ENCODE assay signal across 21 cellular contexts in genomic region chr10:102463983-102464382, GRCh38. TPM values are rescaled to one million over a fixed set of nuclear protein-coding genes. Genes with fewer than 3 reads are reported as not detected.
DNase-seq lines count a peak whose midpoint lies in the region; ATAC-seq and TF ChIP-seq lines count a peak whose summit lies in the region.
"Had no signal": no experiment of that assay in that cellular context is flagged by ENCODE, and none has a peak within 500 bp of the region (broad histone marks: within the 10 kb centered on the region; RNA-seq: fewer than 3 reads in every experiment).

No MANE protein-coding gene starts in this region.

- intact Hi-C loops in OCI-LY7 (cut with micrococcal nuclease; ENCODE audit: unreplicated experiment) = loop anchor here (5.0 kb wide), 1 partner anchor 67 kb away; the partner anchor contains the start of gene NFKB2
- intact Hi-C loops in CD8-positive, alpha-beta T cell (cut with DNase I, micrococcal nuclease) = loop anchor here (2.0 to 5.0 kb wide), 2 partner anchors 33 to 72 kb away; no protein-coding TSS in a partner anchor
- intact Hi-C loops in activated T-helper 2 cell treated with anti-CD3 and anti-CD28 coated beads, Interferon-gamma antibody, Interleukin-2, Interleukin-4, amounts not matched to agents 10 μg/mL and 5 μg/mL and 100 μg/mL, durations not matched to agents 14 hours and 24 hours and 36 hours (cut with micrococcal nuclease) = loop anchor here (5.0 kb wide), 1 partner anchor 42 kb away; the partner anchor contains the start of gene FBXL15
- intact Hi-C loops in left ventricle myocardium inferior (cut with micrococcal nuclease) = no loop called here

- H3K4me1 ChIP-seq in ES-I3 (ENCODE audit: insufficient read depth, low read length) (peaks cover 24% of the 10 kb centered on the region), OCI-LY7 (ENCODE audit: insufficient read depth, low read length, poor library complexity, severe bottlenecking) (peaks cover 29% of the 10 kb centered on the region), endodermal cell (ENCODE audit: control insufficient read depth, insufficient read depth, low read length) (no peaks in the 10 kb centered on the region), left ventricle myocardium inferior (peaks cover 38% of the 10 kb centered on the region)
- H3K4me1 ChIP-seq in CD8-positive, alpha-beta T cell (ENCODE audit: insufficient read depth, low read length) = peaks cover 20% of the 10 kb centered on the region

- CTCF ChIA-PET in OCI-LY7 (lab: Charles Lee; ENCODE audit: unreplicated experiment) = interaction anchor here (1.5 kb wide), 1 partner anchor 15 kb away, joined by 4 read pairs; no protein-coding TSS in a partner anchor
- CTCF ChIA-PET in CD8-positive, alpha-beta T cell (lab: Charles Lee) = interaction anchor here (1.2 to 2.0 kb wide), 3 partner anchors 64 to 234 kb away, joined by 4 to 7 read pairs (median 4); no protein-coding TSS in a partner anchor

- H3K36me3 Mint-ChIP-seq in endodermal cell (ENCODE audit: low read depth) (no peaks in the 10 kb centered on the region), type B pancreatic cell (peaks cover 3% of the 10 kb centered on the region)
- peaks cover 12% of the 10 kb centered on the region for H3K36me3 Mint-ChIP-seq in CD8-positive, alpha-beta T cell
- no peaks in the 10 kb centered on the region for H3K36me3 Mint-ChIP-seq in activated T-helper 2 cell treated with anti-CD3 and anti-CD28 coated beads, Interferon-gamma antibody, Interleukin-2, Interleukin-4, amounts not matched to agents 10 μg/mL and 5 μg/mL and 100 μg/mL, durations not matched to agents 14 hours and 24 hours and 36 hours (ENCODE audit: low read depth)
- H3K36me3 Mint-ChIP-seq: T-cell had no signal

- peaks cover 24% of the 10 kb centered on the region for H3K27me3 ChIP-seq in endodermal cell (ENCODE audit: control insufficient read depth, insufficient read depth, low read length, poor library complexity, severe bottlenecking)
- H3K27me3 ChIP-seq in CD8-positive, alpha-beta T cell (ENCODE audit: insufficient read depth, low read length) = no peaks in the 10 kb centered on the region
- H3K27me3 ChIP-seq in left ventricle myocardium inferior (ENCODE audit: low read depth) = no peaks in the 10 kb centered on the region

- no peak for ATAC-seq in CD8-positive, alpha-beta T cell
- ATAC-seq: SK-N-SH treated with all-trans-retinoic acid at 6 μM for 48 hours, T-cell had no signal

- H3K9ac ChIP-seq in ES-I3 (ENCODE audit: low read depth, low read length) (peak overlapping the region; percentile 45; the same call in 1 of the 2 replicates), endodermal cell (ENCODE audit: extremely low read depth, low read length, poor library complexity, severe bottlenecking) (no peak overlapping the region)

- BruUV-seq in OCI-LY7 (replicated peaks; lab: Mats Ljungman, UMichigan) = TSS peak; percentile 47

- H3K9me3 ChIP-seq in ES-I3 (ENCODE audit: control insufficient read depth, insufficient read depth, low read length) (no peaks in the 10 kb centered on the region), OCI-LY7 (ENCODE audit: low read length) (no peaks in the 10 kb centered on the region), endodermal cell (ENCODE audit: control insufficient read depth, low read length) (no peaks in the 10 kb centered on the region), left ventricle myocardium inferior (replicated peaks) (no peaks in the 10 kb centered on the region)
- no peaks in the 10 kb centered on the region for H3K9me3 ChIP-seq in CD8-positive, alpha-beta T cell (ENCODE audit: low read length)

- no peak for DNase-seq in OCI-LY7 (ENCODE audit: low spot score)
- no peak for DNase-seq in endodermal cell
- DNase-seq in type B pancreatic cell (ENCODE audit: extremely low spot score, unreplicated experiment) = no peak
- no peak for DNase-seq in CD8-positive, alpha-beta T cell
- no peak for DNase-seq in activated T-helper 2 cell treated with anti-CD3 and anti-CD28 coated beads, Interferon-gamma antibody, Interleukin-2, Interleukin-4, amounts not matched to agents 10 μg/mL and 5 μg/mL and 100 μg/mL, durations not matched to agents 14 hours and 24 hours and 36 hours (ENCODE audit: low spot score)
- no peak for DNase-seq in left ventricle myocardium inferior
- DNase-seq: CD8-positive, alpha-beta memory T cell; GM23248; NCI-H187; NCI-H2227 treated with DMSO at 0.1 percent for 48 hours; NCI-H524; SIG-M5; T-cell had no signal

- H3K4me3 Mint-ChIP-seq in endodermal cell (no peak overlapping the region), type B pancreatic cell (peak overlapping the region; percentile 92)
- H3K4me3 Mint-ChIP-seq in CD8-positive, alpha-beta T cell = no peak overlapping the region
- no peak overlapping the region for H3K4me3 Mint-ChIP-seq in activated T-helper 2 cell treated with anti-CD3 and anti-CD28 coated beads, Interferon-gamma antibody, Interleukin-2, Interleukin-4, amounts not matched to agents 10 μg/mL and 5 μg/mL and 100 μg/mL, durations not matched to agents 14 hours and 24 hours and 36 hours (ENCODE audit: low read depth)
- H3K4me3 Mint-ChIP-seq: CD8-positive, alpha-beta memory T cell; T-cell had no signal

- H3K27me3 Mint-ChIP-seq in endodermal cell (ENCODE audit: insufficient read depth) (peaks cover 26% of the 10 kb centered on the region), type B pancreatic cell (peaks cover 2% of the 10 kb centered on the region)
- H3K27me3 Mint-ChIP-seq in CD8-positive, alpha-beta T cell (ENCODE audit: low read depth) = no peaks in the 10 kb centered on the region
- no peaks in the 10 kb centered on the region for H3K27me3 Mint-ChIP-seq in activated T-helper 2 cell treated with anti-CD3 and anti-CD28 coated beads, Interferon-gamma antibody, Interleukin-2, Interleukin-4, amounts not matched to agents 10 μg/mL and 5 μg/mL and 100 μg/mL, durations not matched to agents 14 hours and 24 hours and 36 hours (ENCODE audit: low read depth)
- H3K27me3 Mint-ChIP-seq: T-cell had no signal

- peak overlapping the region; percentile 78 for H3K4me3 ChIP-seq in OCI-LY7 (ENCODE audit: low read depth, low read length, poor library complexity, severe bottlenecking)
- H3K4me3 ChIP-seq in endodermal cell (ENCODE audit: low read length) = peak overlapping the region; percentile 41
- no peak overlapping the region for H3K4me3 ChIP-seq in CD8-positive, alpha-beta T cell (ENCODE audit: low read depth, low read length)
- H3K4me3 ChIP-seq in left ventricle myocardium inferior = no peak overlapping the region
- H3K4me3 ChIP-seq: PC-9 had no signal

- H3K9me3 Mint-ChIP-seq in endodermal cell (no peaks in the 10 kb centered on the region), type B pancreatic cell (no peaks in the 10 kb centered on the region)
- no peaks in the 10 kb centered on the region for H3K9me3 Mint-ChIP-seq in CD8-positive, alpha-beta T cell
- no peaks in the 10 kb centered on the region for H3K9me3 Mint-ChIP-seq in activated T-helper 2 cell treated with anti-CD3 and anti-CD28 coated beads, Interferon-gamma antibody, Interleukin-2, Interleukin-4, amounts not matched to agents 10 μg/mL and 5 μg/mL and 100 μg/mL, durations not matched to agents 14 hours and 24 hours and 36 hours
- H3K9me3 Mint-ChIP-seq: CD8-positive, alpha-beta memory T cell; T-cell had no signal

- H3K36me3 ChIP-seq in ES-I3 (ENCODE audit: insufficient read depth, low read length) (no peaks in the 10 kb centered on the region), OCI-LY7 (ENCODE audit: insufficient read depth, low read length) (peaks cover 5% of the 10 kb centered on the region; the same call in 1 of the 2 replicates), endodermal cell (ENCODE audit: control insufficient read depth, insufficient read depth, low read length) (no peaks in the 10 kb centered on the region), left ventricle myocardium inferior (no peaks in the 10 kb centered on the region)
- no peaks in the 10 kb centered on the region for H3K36me3 ChIP-seq in CD8-positive, alpha-beta T cell (ENCODE audit: insufficient read depth, low read length)

- H3K9me2 ChIP-seq in OCI-LY7 (ENCODE audit: insufficient read depth, low read length) = no peaks in the 10 kb centered on the region

- no peak overlapping the region for H2AFZ ChIP-seq in OCI-LY7 (ENCODE audit: low read length)
- H2AFZ ChIP-seq: PC-9 had no signal

- no peaks in the 10 kb centered on the region for H4K20me1 ChIP-seq in OCI-LY7 (ENCODE audit: insufficient read depth, low read length)

- H3K4me1 Mint-ChIP-seq in endodermal cell (peaks cover 36% of the 10 kb centered on the region), type B pancreatic cell (ENCODE audit: unreplicated experiment) (peaks cover 26% of the 10 kb centered on the region)
- peaks cover 35% of the 10 kb centered on the region for H3K4me1 Mint-ChIP-seq in CD8-positive, alpha-beta T cell (ENCODE audit: low read depth)
- H3K4me1 Mint-ChIP-seq in activated T-helper 2 cell treated with anti-CD3 and anti-CD28 coated beads, Interferon-gamma antibody, Interleukin-2, Interleukin-4, amounts not matched to agents 10 μg/mL and 5 μg/mL and 100 μg/mL, durations not matched to agents 14 hours and 24 hours and 36 hours (ENCODE audit: low read depth) = peaks cover 24% of the 10 kb centered on the region

- H3K27ac ChIP-seq in OCI-LY7 (ENCODE audit: low read depth, low read length, poor library complexity, severe bottlenecking) = peak overlapping the region; percentile 73
- H3K27ac ChIP-seq in endodermal cell (ENCODE audit: low read depth, low read length) = no peak overlapping the region
- no peak overlapping the region for H3K27ac ChIP-seq in CD8-positive, alpha-beta T cell (ENCODE audit: low read depth, low read length)
- H3K27ac ChIP-seq in left ventricle myocardium inferior (replicated peaks) = no peak overlapping the region
- H3K27ac ChIP-seq: GM23248, PC-9, RWPE1 had no signal

- TF ChIP-seq CTCF in OCI-LY7 (conservative IDR thresholded peaks at IDR 0.05; ENCODE audit: low read length) (no peak), endodermal cell (conservative IDR thresholded peaks at IDR 0.05) (no peak), type B pancreatic cell (conservative IDR thresholded peaks at IDR 0.05) (no peak), left ventricle myocardium inferior (IDR thresholded peaks at IDR 0.05; ENCODE audit: borderline replicate concordance) (no peak)
- no peak for TF ChIP-seq CTCF in CD8-positive, alpha-beta T cell (IDR thresholded peaks at IDR 0.05)

- WGBS in endodermal cell (ENCODE audit: insufficient coverage in 1 of 2, insufficient read length in 1 of 2), 2 experiments = 85 to 87% methylated on average over 4 to 10 of the region's 10 CpGs

- POLR2A ChIA-PET in OCI-LY7 (lab: Charles Lee) = interaction anchor here (0.6 to 4.6 kb wide), 4 partner anchors 13 to 252 kb away, joined by 4 to 49 read pairs (median 6); partner anchors contain the start of genes C10orf95 and CUEDC2
- POLR2A ChIA-PET in CD8-positive, alpha-beta T cell (lab: Charles Lee) = no interaction called here

- H3K79me2 ChIP-seq in OCI-LY7 (ENCODE audit: insufficient read depth, low read depth, low read length) = peaks cover 18% of the 10 kb centered on the region; the same call in 1 of the 2 replicates

- H3K27ac Mint-ChIP-seq in endodermal cell (no peak overlapping the region), type B pancreatic cell (peak overlapping the region; percentile 91)
- H3K27ac Mint-ChIP-seq in CD8-positive, alpha-beta T cell = no peak overlapping the region
- H3K27ac Mint-ChIP-seq in activated T-helper 2 cell treated with anti-CD3 and anti-CD28 coated beads, Interferon-gamma antibody, Interleukin-2, Interleukin-4, amounts not matched to agents 10 μg/mL and 5 μg/mL and 100 μg/mL, durations not matched to agents 14 hours and 24 hours and 36 hours = no peak overlapping the region
- H3K27ac Mint-ChIP-seq: CD8-positive, alpha-beta memory T cell; T-cell had no signal

- H3K4me2 ChIP-seq in OCI-LY7 (ENCODE audit: low read length) = peak overlapping the region; percentile 97
- H3K4me2 ChIP-seq: PC-9 had no signal

RNA-seq across cellular contexts. Expression of gene C10orf95, which starts 12.6 kb away (rescaled TPM):
- total RNA-seq in OCI-LY7 (2014; rRNA removed; shearing (Covaris generic)) = 0.67 and 3.3 TPM in 2 replicates
- total RNA-seq in OCI-LY7 (2022) (0.50 and 0.67 TPM in 2 replicates), endodermal cell (under 1 TPM; 0.35 to 0.93 TPM), type B pancreatic cell (ENCODE audit: low replicate concordance) (0.75 and 2.3 TPM in 2 replicates), left ventricle myocardium inferior (not detected)
- polyA plus RNA-seq in endodermal cell (2013, experiment 1 of 2) = not detected
- 0.25 TPM for polyA plus RNA-seq in endodermal cell (2013, experiment 2 of 2)
- total RNA-seq in CD8-positive, alpha-beta T cell = under 1 TPM; 0.31 to 0.35 TPM
- total RNA-seq in activated T-helper 2 cell treated with anti-CD3 and anti-CD28 coated beads, Interferon-gamma antibody, Interleukin-2, Interleukin-4, amounts not matched to agents 10 μg/mL and 5 μg/mL and 100 μg/mL, durations not matched to agents 14 hours and 24 hours and 36 hours = 0.32 TPM in 1 of 2 replicates, not detected in the other
- total RNA-seq: G401, GM23248, M059J had no signal
- polyA plus RNA-seq: AG04450, BJ, GM23248 had no signal

RNA-seq across cellular contexts. Expression of gene CUEDC2, which starts 31.6 kb away (rescaled TPM):
- 48.9 and 61.0 TPM in 2 replicates for total RNA-seq in OCI-LY7 (2014; rRNA removed; shearing (Covaris generic))
- total RNA-seq in OCI-LY7 (2022) (71.6 and 73.3 TPM in 2 replicates), endodermal cell (10 to 100 TPM; 51.7 to 82.9 TPM), type B pancreatic cell (ENCODE audit: low replicate concordance) (44.5 and 86.1 TPM in 2 replicates), left ventricle myocardium inferior (72.3 TPM)
- polyA plus RNA-seq in endodermal cell (2013, experiment 1 of 2) = 103 TPM
- polyA plus RNA-seq in endodermal cell (2013, experiment 2 of 2) = 91.7 TPM
- total RNA-seq in CD8-positive, alpha-beta T cell = 10 to 100 TPM; 24.2 to 27.0 TPM
- 60.7 and 67.5 TPM in 2 replicates for total RNA-seq in activated T-helper 2 cell treated with anti-CD3 and anti-CD28 coated beads, Interferon-gamma antibody, Interleukin-2, Interleukin-4, amounts not matched to agents 10 μg/mL and 5 μg/mL and 100 μg/mL, durations not matched to agents 14 hours and 24 hours and 36 hours

RNA-seq across cellular contexts. Expression of gene ACTR1A, which starts 38.5 kb away (rescaled TPM):
- total RNA-seq in OCI-LY7 (2014; rRNA removed; shearing (Covaris generic)) = 51.2 and 55.5 TPM in 2 replicates
- total RNA-seq in OCI-LY7 (2022) (68.3 and 72.8 TPM in 2 replicates), endodermal cell (100 to 1,000 TPM in 1 of 2 donors, 10 to 100 TPM in 1; 91.6 to 114 TPM), type B pancreatic cell (ENCODE audit: low replicate concordance) (73.1 and 95.4 TPM in 2 replicates), left ventricle myocardium inferior (103 TPM)
- 128 TPM for polyA plus RNA-seq in endodermal cell (2013, experiment 1 of 2)
- 120 TPM for polyA plus RNA-seq in endodermal cell (2013, experiment 2 of 2)
- total RNA-seq in CD8-positive, alpha-beta T cell = 10 to 100 TPM; 40.8 to 43.5 TPM
- total RNA-seq in activated T-helper 2 cell treated with anti-CD3 and anti-CD28 coated beads, Interferon-gamma antibody, Interleukin-2, Interleukin-4, amounts not matched to agents 10 μg/mL and 5 μg/mL and 100 μg/mL, durations not matched to agents 14 hours and 24 hours and 36 hours = 66.9 and 69.7 TPM in 2 replicates

RNA-seq across cellular contexts. Expression of gene SUFU, which starts 39.8 kb away (rescaled TPM):
- total RNA-seq in OCI-LY7 (2014; rRNA removed; shearing (Covaris generic)) = 1.9 and 4.9 TPM in 2 replicates
- 10.0 and 10.1 TPM in 2 replicates for total RNA-seq in OCI-LY7 (2022)
- 10 to 100 TPM; 19.1 to 20.6 TPM for total RNA-seq in endodermal cell
- 18.1 TPM for polyA plus RNA-seq in endodermal cell (2013, experiment 1 of 2)
- 17.4 TPM for polyA plus RNA-seq in endodermal cell (2013, experiment 2 of 2)
- total RNA-seq in type B pancreatic cell (ENCODE audit: low replicate concordance) = 18.5 and 29.4 TPM in 2 replicates
- total RNA-seq in CD8-positive, alpha-beta T cell = 1 to 10 TPM; 3.9 to 4.2 TPM
- total RNA-seq in activated T-helper 2 cell treated with anti-CD3 and anti-CD28 coated beads, Interferon-gamma antibody, Interleukin-2, Interleukin-4, amounts not matched to agents 10 μg/mL and 5 μg/mL and 100 μg/mL, durations not matched to agents 14 hours and 24 hours and 36 hours = 11.1 and 12.4 TPM in 2 replicates
- 7.9 TPM for total RNA-seq in left ventricle myocardium inferior

RNA-seq across cellular contexts. Expression of gene FBXL15, which starts 43.3 kb away (rescaled TPM):
- total RNA-seq in OCI-LY7 (2014; rRNA removed; shearing (Covaris generic)) = 13.3 and 20.9 TPM in 2 replicates
- total RNA-seq in OCI-LY7 (2022) = 13.4 and 18.2 TPM in 2 replicates
- 10 to 100 TPM in 1 of 2 donors, 1 to 10 TPM in 1; 9.7 to 11.4 TPM for total RNA-seq in endodermal cell
- 9.3 TPM for polyA plus RNA-seq in endodermal cell (2013, experiment 1 of 2)
- polyA plus RNA-seq in endodermal cell (2013, experiment 2 of 2) = 10.1 TPM
- total RNA-seq in type B pancreatic cell (ENCODE audit: low replicate concordance) = 14.8 and 19.0 TPM in 2 replicates
- total RNA-seq in CD8-positive, alpha-beta T cell = 1 to 10 TPM; 7.0 to 7.9 TPM
- total RNA-seq in activated T-helper 2 cell treated with anti-CD3 and anti-CD28 coated beads, Interferon-gamma antibody, Interleukin-2, Interleukin-4, amounts not matched to agents 10 μg/mL and 5 μg/mL and 100 μg/mL, durations not matched to agents 14 hours and 24 hours and 36 hours = 14.8 and 15.1 TPM in 2 replicates
- 12.3 TPM for total RNA-seq in left ventricle myocardium inferior

Comparison
In these comparisons a context has a peak if more than half of its experiments do, and no peak if none do; other contexts are left out.
1. H3K4me3 ChIP-seq: peak in OCI-LY7 (single experiment) and endodermal cell (single experiment); none in CD8-positive, alpha-beta T cell (single experiment) and left ventricle myocardium inferior (single experiment).